ENCODE assay signal across 1 cellular context in genomic region chr5:142472306-142472951, GRCh38.
TF ChIP-seq lines count a peak whose summit lies in the region.

No MANE protein-coding gene starts in this region.

TF ChIP-seq in K562, 482 proteins besides CTCF, POLR2A, EP300 and RAD21 (continued from another document):
- TF ChIP-seq, protein P1, sequence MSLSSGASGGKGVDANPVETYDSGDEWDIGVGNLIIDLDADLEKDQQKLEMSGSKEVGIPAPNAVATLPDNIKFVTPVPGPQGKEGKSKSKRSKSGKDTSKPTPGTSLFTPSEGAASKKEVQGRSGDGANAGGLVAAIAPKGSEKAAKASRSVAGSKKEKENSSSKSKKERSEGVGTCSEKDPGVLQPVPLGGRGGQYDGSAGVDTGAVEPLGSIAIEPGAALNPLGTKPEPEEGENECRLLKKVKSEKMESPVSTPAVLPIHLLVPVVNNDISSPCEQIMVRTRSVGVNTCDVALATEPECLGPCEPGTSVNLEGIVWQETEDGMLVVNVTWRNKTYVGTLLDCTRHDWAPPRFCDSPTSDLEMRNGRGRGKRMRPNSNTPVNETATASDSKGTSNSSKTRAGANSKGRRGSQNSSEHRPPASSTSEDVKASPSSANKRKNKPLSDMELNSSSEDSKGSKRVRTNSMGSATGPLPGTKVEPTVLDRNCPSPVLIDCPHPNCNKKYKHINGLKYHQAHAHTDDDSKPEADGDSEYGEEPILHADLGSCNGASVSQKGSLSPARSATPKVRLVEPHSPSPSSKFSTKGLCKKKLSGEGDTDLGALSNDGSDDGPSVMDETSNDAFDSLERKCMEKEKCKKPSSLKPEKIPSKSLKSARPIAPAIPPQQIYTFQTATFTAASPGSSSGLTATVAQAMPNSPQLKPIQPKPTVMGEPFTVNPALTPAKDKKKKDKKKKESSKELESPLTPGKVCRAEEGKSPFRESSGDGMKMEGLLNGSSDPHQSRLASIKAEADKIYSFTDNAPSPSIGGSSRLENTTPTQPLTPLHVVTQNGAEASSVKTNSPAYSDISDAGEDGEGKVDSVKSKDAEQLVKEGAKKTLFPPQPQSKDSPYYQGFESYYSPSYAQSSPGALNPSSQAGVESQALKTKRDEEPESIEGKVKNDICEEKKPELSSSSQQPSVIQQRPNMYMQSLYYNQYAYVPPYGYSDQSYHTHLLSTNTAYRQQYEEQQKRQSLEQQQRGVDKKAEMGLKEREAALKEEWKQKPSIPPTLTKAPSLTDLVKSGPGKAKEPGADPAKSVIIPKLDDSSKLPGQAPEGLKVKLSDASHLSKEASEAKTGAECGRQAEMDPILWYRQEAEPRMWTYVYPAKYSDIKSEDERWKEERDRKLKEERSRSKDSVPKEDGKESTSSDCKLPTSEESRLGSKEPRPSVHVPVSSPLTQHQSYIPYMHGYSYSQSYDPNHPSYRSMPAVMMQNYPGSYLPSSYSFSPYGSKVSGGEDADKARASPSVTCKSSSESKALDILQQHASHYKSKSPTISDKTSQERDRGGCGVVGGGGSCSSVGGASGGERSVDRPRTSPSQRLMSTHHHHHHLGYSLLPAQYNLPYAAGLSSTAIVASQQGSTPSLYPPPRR (CRISPR knock-in tag; IDR thresholded peaks at IDR 0.05; ENCODE audit: borderline replicate concordance) = no peak
- TF ChIP-seq, protein P2, sequence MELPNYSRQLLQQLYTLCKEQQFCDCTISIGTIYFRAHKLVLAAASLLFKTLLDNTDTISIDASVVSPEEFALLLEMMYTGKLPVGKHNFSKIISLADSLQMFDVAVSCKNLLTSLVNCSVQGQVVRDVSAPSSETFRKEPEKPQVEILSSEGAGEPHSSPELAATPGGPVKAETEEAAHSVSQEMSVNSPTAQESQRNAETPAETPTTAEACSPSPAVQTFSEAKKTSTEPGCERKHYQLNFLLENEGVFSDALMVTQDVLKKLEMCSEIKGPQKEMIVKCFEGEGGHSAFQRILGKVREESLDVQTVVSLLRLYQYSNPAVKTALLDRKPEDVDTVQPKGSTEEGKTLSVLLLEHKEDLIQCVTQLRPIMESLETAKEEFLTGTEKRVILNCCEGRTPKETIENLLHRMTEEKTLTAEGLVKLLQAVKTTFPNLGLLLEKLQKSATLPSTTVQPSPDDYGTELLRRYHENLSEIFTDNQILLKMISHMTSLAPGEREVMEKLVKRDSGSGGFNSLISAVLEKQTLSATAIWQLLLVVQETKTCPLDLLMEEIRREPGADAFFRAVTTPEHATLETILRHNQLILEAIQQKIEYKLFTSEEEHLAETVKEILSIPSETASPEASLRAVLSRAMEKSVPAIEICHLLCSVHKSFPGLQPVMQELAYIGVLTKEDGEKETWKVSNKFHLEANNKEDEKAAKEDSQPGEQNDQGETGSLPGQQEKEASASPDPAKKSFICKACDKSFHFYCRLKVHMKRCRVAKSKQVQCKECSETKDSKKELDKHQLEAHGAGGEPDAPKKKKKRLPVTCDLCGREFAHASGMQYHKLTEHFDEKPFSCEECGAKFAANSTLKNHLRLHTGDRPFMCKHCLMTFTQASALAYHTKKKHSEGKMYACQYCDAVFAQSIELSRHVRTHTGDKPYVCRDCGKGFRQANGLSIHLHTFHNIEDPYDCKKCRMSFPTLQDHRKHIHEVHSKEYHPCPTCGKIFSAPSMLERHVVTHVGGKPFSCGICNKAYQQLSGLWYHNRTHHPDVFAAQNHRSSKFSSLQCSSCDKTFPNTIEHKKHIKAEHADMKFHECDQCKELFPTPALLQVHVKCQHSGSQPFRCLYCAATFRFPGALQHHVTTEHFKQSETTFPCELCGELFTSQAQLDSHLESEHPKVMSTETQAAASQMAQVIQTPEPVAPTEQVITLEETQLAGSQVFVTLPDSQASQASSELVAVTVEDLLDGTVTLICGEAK (IDR thresholded peaks at IDR 0.05) = peak; percentile 82
- TF ChIP-seq, protein P2 (CRISPR knock-in tag; IDR thresholded peaks at IDR 0.05) = no peak
- TF ChIP-seq USF2 (CRISPR knock-in tag; IDR thresholded peaks at IDR 0.05) = no peak
- TF ChIP-seq HEY1 (CRISPR knock-in tag; IDR thresholded peaks at IDR 0.05; ENCODE audit: borderline replicate concordance) = no peak
- TF ChIP-seq HNRNPK (IDR thresholded peaks at IDR 0.05; ENCODE audit: low read depth, low read length, poor library complexity, severe bottlenecking) = no peak
- TF ChIP-seq ZNF79 (CRISPR knock-in tag; IDR thresholded peaks at IDR 0.05; ENCODE audit: low read depth) = no peak
- no peak for TF ChIP-seq CBFA2T2 (conservative IDR thresholded peaks at IDR 0.05)
- no peak for TF ChIP-seq MEF2A (IDR thresholded peaks at IDR 0.05; ENCODE audit: control insufficient read depth, low read depth, low read length)
- TF ChIP-seq NFE2 (IDR thresholded peaks at IDR 0.05; ENCODE audit: low read depth) = peak; percentile 91
- TF ChIP-seq SAP30 (IDR thresholded peaks at IDR 0.05; ENCODE audit: borderline replicate concordance, insufficient read depth, low read depth, low read length, poor library complexity, severe bottlenecking) = no peak
- TF ChIP-seq HMG20A (CRISPR knock-in tag; conservative IDR thresholded peaks at IDR 0.05) = no peak
- TF ChIP-seq HOMEZ (CRISPR knock-in tag; IDR thresholded peaks at IDR 0.05) = no peak
- TF ChIP-seq UBTF (IDR thresholded peaks at IDR 0.05; ENCODE audit: borderline replicate concordance in 1 of 2, low read depth in 2 of 2, low read length in 2 of 2) = no peak
- TF ChIP-seq SMAD2 (IDR thresholded peaks at IDR 0.05; ENCODE audit: low read depth, low read length) = no peak
- no peak for TF ChIP-seq ZNF444 (CRISPR knock-in tag; IDR thresholded peaks at IDR 0.05)
- TF ChIP-seq SRSF9 (IDR thresholded peaks at IDR 0.05; ENCODE audit: borderline replicate concordance, low read depth, low read length) = no peak
- no peak for TF ChIP-seq CBX2 (IDR thresholded peaks at IDR 0.05; ENCODE audit: insufficient read depth, low read length, poor library complexity, severe bottlenecking)
- TF ChIP-seq, protein P3, sequence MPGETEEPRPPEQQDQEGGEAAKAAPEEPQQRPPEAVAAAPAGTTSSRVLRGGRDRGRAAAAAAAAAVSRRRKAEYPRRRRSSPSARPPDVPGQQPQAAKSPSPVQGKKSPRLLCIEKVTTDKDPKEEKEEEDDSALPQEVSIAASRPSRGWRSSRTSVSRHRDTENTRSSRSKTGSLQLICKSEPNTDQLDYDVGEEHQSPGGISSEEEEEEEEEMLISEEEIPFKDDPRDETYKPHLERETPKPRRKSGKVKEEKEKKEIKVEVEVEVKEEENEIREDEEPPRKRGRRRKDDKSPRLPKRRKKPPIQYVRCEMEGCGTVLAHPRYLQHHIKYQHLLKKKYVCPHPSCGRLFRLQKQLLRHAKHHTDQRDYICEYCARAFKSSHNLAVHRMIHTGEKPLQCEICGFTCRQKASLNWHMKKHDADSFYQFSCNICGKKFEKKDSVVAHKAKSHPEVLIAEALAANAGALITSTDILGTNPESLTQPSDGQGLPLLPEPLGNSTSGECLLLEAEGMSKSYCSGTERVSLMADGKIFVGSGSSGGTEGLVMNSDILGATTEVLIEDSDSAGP (CRISPR knock-in tag; IDR thresholded peaks at IDR 0.05) = no peak
- TF ChIP-seq RBM25 (IDR thresholded peaks at IDR 0.05; ENCODE audit: low read depth, low read length, severe bottlenecking) = no peak
- no peak for TF ChIP-seq ZKSCAN3 (CRISPR knock-in tag; IDR thresholded peaks at IDR 0.05)
- TF ChIP-seq MAZ (CRISPR knock-in tag; conservative IDR thresholded peaks at IDR 0.05 in 1 of 2, IDR thresholded peaks at IDR 0.05 in 1 of 2) = no peak
- no peak for TF ChIP-seq ZNF174 (CRISPR knock-in tag; IDR thresholded peaks at IDR 0.05)
- no peak for TF ChIP-seq ZC3H8 (IDR thresholded peaks at IDR 0.05)
- TF ChIP-seq NONO (IDR thresholded peaks at IDR 0.05; ENCODE audit: low read depth in 2 of 2, low read length in 1 of 2) = no peak
